8 cellular contexts compared by ENCODE assay signal in genomic region chr13:96053003-96053703, GRCh38. TPM values are rescaled to one million over a fixed set of nuclear protein-coding genes. Genes with fewer than 3 reads are reported as not detected.
DNase-seq lines count a peak whose midpoint lies in the region; ATAC-seq and TF ChIP-seq lines count a peak whose summit lies in the region.

Gene UGGT2, minus strand, starts transcription at chr13:96053401. Its CDS starts 89 bp downstream, at chr13:96053312.

- H2AFZ ChIP-seq in parathyroid adenoma: peak within 1 kb of the TSS; percentile 97

- ATAC-seq in GM21360 (IDR thresholded peaks at IDR 0.05; ENCODE audit: unreplicated experiment): peak; percentile 95
- peak; percentile 98 for ATAC-seq in HG03571 (IDR thresholded peaks at IDR 0.05; ENCODE audit: unreplicated experiment)
- ATAC-seq in left ventricle myocardium superior: peak; percentile 100

- H3K4me3 ChIP-seq in parathyroid adenoma (ENCODE audit: low read depth, low read length): peak within 1 kb of the TSS; percentile 92

- H3K4me1 ChIP-seq in parathyroid adenoma: no peaks in the 10 kb centered on the region

- H3K27ac ChIP-seq in parathyroid adenoma: peak within 1 kb of the TSS; percentile 74

- no peak for TF ChIP-seq CTCF in parathyroid adenoma (IDR thresholded peaks at IDR 0.05)

- intact Hi-C loops in left ventricle myocardium superior (cut with micrococcal nuclease): no loop called here

- no peaks in the 10 kb centered on the region for H3K36me3 ChIP-seq in parathyroid adenoma (ENCODE audit: control insufficient read depth, insufficient read depth, low read length)

- H3K79me2 ChIP-seq in parathyroid adenoma: peaks cover 4% of the 10 kb centered on the region

- H3K4me2 ChIP-seq in parathyroid adenoma (ENCODE audit: low read length): peak within 1 kb of the TSS; percentile 93

- DNase-seq in ELF-1 (ENCODE audit: low read depth, low spot score) (peak; percentile 93), NCI-H82 (lab: John Stamatoyannopoulos, UW) (peak; percentile 96), anterior cingulate cortex (lab: John Stamatoyannopoulos, UW) (peak; percentile 22 to 96 (median 85)), left ventricle myocardium superior (peak; percentile 98), activated gamma-delta T cell (lab: John Stamatoyannopoulos, UW) (no peak)

- H3K27me3 ChIP-seq in parathyroid adenoma (ENCODE audit: control insufficient read depth, insufficient read depth, low read length): no peaks in the 10 kb centered on the region

- no peaks in the 10 kb centered on the region for H3K9me3 ChIP-seq in parathyroid adenoma (ENCODE audit: control insufficient read depth, low read length)

- peak within 1 kb of the TSS; percentile 37 for H3K9ac ChIP-seq in parathyroid adenoma

RNA-seq across cellular contexts. Expression of gene UGGT2, which starts in this region (rescaled TPM):
- total RNA-seq in left ventricle myocardium superior: 12.9 TPM
